17 cellular contexts compared by ENCODE assay signal in the genomic region with DNA sequence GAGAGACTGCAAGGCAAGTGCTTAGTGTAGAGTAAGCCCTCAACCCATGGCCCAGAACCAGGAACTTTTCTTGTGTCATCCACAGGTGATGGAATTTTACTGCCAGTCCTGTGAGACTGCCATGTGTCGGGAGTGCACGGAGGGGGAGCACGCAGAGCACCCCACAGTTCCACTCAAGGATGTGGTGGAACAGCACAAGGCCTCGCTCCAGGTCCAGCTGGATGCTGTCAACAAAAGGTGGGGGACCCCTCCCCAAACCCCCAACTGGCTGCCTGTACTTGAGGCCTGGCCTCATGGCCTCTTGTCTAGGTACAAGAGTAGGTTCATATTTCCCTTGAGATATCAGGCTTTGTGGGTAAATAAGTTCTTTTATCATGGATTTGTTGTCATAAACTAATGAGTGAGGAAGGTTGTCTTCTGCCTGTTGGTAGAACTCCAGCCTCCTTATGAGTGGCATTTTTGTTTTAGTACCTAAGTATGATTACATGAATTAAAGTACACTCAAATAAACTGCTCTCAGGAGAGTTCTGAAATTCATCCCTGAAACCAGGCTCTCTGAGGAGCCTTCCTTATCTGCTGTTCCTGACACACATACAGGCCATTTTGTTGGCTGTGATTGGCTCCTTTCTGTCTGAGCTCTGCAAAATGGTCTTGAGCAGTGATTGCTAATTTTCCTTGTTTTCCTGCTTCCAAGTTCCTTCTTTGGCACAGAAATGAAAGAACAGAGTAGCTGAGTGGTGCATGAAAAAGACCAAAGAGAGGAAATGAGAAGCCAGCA. TPM values are rescaled to one million over a fixed set of nuclear protein-coding genes. Genes with fewer than 3 reads are reported as not detected.
DNase-seq lines count a peak whose midpoint lies in the region; ATAC-seq and TF ChIP-seq lines count a peak whose summit lies in the region.
"Had no signal": no experiment of that assay in that cellular context is flagged by ENCODE, and none has a peak within 500 bp of the region (broad histone marks: within the 10 kb centered on the region; RNA-seq: fewer than 3 reads in every experiment).

No MANE protein-coding gene starts in this region.

- BruUV-seq in mammary epithelial cell (replicated peaks; lab: Mats Ljungman, UMichigan), result no TSS peak

- TF ChIP-seq EP300 in suprapubic skin (IDR thresholded peaks at IDR 0.05), result no peak

- H3K27me3 Mint-ChIP-seq in activated T-cell treated with anti-CD3 and anti-CD28 coated beads, Interleukin-2, amount 50 U/mL, for 4 hours (ENCODE audit: low read depth), result no peaks in the 10 kb centered on the region

- peaks cover 0 to 7% of the 10 kb centered on the region in 2 donors for H3K4me1 ChIP-seq in breast epithelium
- peaks cover 36% of the 10 kb centered on the region for H3K4me1 ChIP-seq in mammary epithelial cell (ENCODE audit: insufficient read depth, low read length)
- H3K4me1 ChIP-seq in suprapubic skin, result peaks cover 31% of the 10 kb centered on the region
- H3K4me1 ChIP-seq in osteoblast (ENCODE audit: insufficient read depth, low read length), result peaks cover 8% of the 10 kb centered on the region

- 95% methylated on average over 4 of the region's 4 CpGs for WGBS in mammary epithelial cell (ENCODE audit: low coverage, missing lambda C conversion rate)
- 94% methylated on average over 4 of the region's 4 CpGs for WGBS in suprapubic skin

- DNase-seq in breast epithelium (ENCODE audit: low spot score in 2 of 2) (no peak), mammary epithelial cell (no peak), caudate nucleus (lab: John Stamatoyannopoulos, UW) (no peak), suprapubic skin (ENCODE audit: low spot score in 2 of 2) (no peak), osteoblast (ENCODE audit: insufficient read length, low spot score, missing footprints) (no peak)
- no peak for DNase-seq in activated T-cell treated with anti-CD3 and anti-CD28 coated beads, Interleukin-2, amount 50 U/mL, for 4 hours
- DNase-seq: 8988T; CD8-positive, alpha-beta T cell; DMS79; NCI-H1105; NCI-H1694; NCI-H2107; NCI-H345; NCI-H526 had no signal

- CTCF ChIA-PET in mammary epithelial cell (lab: Charles Lee; ENCODE audit: low non-redundant PET), result no interaction called here

- H3K9me3 ChIP-seq in breast epithelium (peaks cover 0 to 4% of the 10 kb centered on the region in 2 donors), mammary epithelial cell (replicated peaks; ENCODE audit: insufficient read depth, low read length) (no peaks in the 10 kb centered on the region), suprapubic skin (no peaks in the 10 kb centered on the region), osteoblast (ENCODE audit: low read depth, low read length) (no peaks in the 10 kb centered on the region)

- no peak for ATAC-seq in GM18909 (IDR thresholded peaks at IDR 0.05; ENCODE audit: poor library complexity, unreplicated experiment)
- ATAC-seq in activated T-cell treated with anti-CD3 and anti-CD28 coated beads, Interleukin-2, amount 50 U/mL, for 4 hours, result no peak
- ATAC-seq: CD8-positive, alpha-beta T cell had no signal

- H3K4me1 Mint-ChIP-seq in activated T-cell treated with anti-CD3 and anti-CD28 coated beads, Interleukin-2, amount 50 U/mL, for 4 hours (ENCODE audit: low read depth), result no peaks in the 10 kb centered on the region
- H3K4me1 Mint-ChIP-seq: IgD-negative memory B cell had no signal

- H3K36me3 ChIP-seq in breast epithelium (no peaks in the 10 kb centered on the region), mammary epithelial cell (ENCODE audit: insufficient read depth, low read length) (no peaks in the 10 kb centered on the region), suprapubic skin (peaks cover 4% of the 10 kb centered on the region), osteoblast (ENCODE audit: insufficient read depth, low read length) (no peaks in the 10 kb centered on the region)

- H3K4me3 Mint-ChIP-seq in activated T-cell treated with anti-CD3 and anti-CD28 coated beads, Interleukin-2, amount 50 U/mL, for 4 hours, result no peak overlapping the region
- H3K4me3 Mint-ChIP-seq: CD8-positive, alpha-beta T cell; IgD-negative memory B cell had no signal

- H3K27me3 ChIP-seq in breast epithelium (no peaks in the 10 kb centered on the region), mammary epithelial cell (ENCODE audit: insufficient read depth, low read length) (no peaks in the 10 kb centered on the region), layer of hippocampus (ENCODE audit: control insufficient read depth, insufficient read depth, low read length) (no peaks in the 10 kb centered on the region), suprapubic skin (no peaks in the 10 kb centered on the region), osteoblast (ENCODE audit: insufficient read depth, low read length) (no peaks in the 10 kb centered on the region)

- H4K20me1 ChIP-seq in mammary epithelial cell (ENCODE audit: insufficient read depth, low read length) (no peaks in the 10 kb centered on the region), osteoblast (ENCODE audit: insufficient read depth, low read length) (no peaks in the 10 kb centered on the region)

- intact Hi-C loops in breast epithelium (cut with DNase I; ENCODE audit: low total_unique reads) (no loop called here), mammary epithelial cell (cut with micrococcal nuclease) (loop anchor here (5.0 kb wide), 1 partner anchor 61 kb away; no protein-coding TSS in a partner anchor)

- no peak overlapping the region for H3K9ac ChIP-seq in mammary epithelial cell (ENCODE audit: insufficient read depth, low read length)

- H3K79me2 ChIP-seq in mammary epithelial cell (ENCODE audit: insufficient read depth, low read length) (no peaks in the 10 kb centered on the region), osteoblast (ENCODE audit: insufficient read depth, low read length) (no peaks in the 10 kb centered on the region)

- H3K36me3 Mint-ChIP-seq in activated T-cell treated with anti-CD3 and anti-CD28 coated beads, Interleukin-2, amount 50 U/mL, for 4 hours (ENCODE audit: insufficient read depth), result peaks cover 7% of the 10 kb centered on the region

- in situ Hi-C loops in mammary epithelial cell (cut with MboI; ENCODE audit: low sequenced_read_pairs in 2 of 2), result no loop called here

- dilution Hi-C loops in mammary epithelial cell (cut with HindIII; ENCODE audit: low sequenced_read_pairs), result no loop called here

- no peak for TF ChIP-seq CTCF in breast epithelium (IDR thresholded peaks at IDR 0.05)
- TF ChIP-seq CTCF in mammary epithelial cell (conservative IDR thresholded peaks at IDR 0.05 in 1 of 2, IDR thresholded peaks at IDR 0.05 in 1 of 2; ENCODE audit: extremely low read depth in 1 of 2, insufficient read depth in 1 of 2, low read depth in 1 of 2, low read length in 2 of 2), result no peak
- no peak for TF ChIP-seq CTCF in suprapubic skin (IDR thresholded peaks at IDR 0.05)
- TF ChIP-seq CTCF in osteoblast (IDR thresholded peaks at IDR 0.05; ENCODE audit: extremely low read depth, low read depth, low read length), result no peak

- H3K4me2 ChIP-seq in mammary epithelial cell (ENCODE audit: insufficient read depth, low read depth, low read length) (no peak overlapping the region), osteoblast (ENCODE audit: insufficient read depth, low read length) (no peak overlapping the region)

- no peak overlapping the region for H3K4me3 ChIP-seq in breast epithelium
- no peak overlapping the region for H3K4me3 ChIP-seq in mammary epithelial cell (replicated peaks in 1 of 3; ENCODE audit: insufficient read depth in 1 of 3, low read depth in 2 of 3, low read length in 3 of 3)
- no peak overlapping the region for H3K4me3 ChIP-seq in suprapubic skin
- no peak overlapping the region for H3K4me3 ChIP-seq in osteoblast (ENCODE audit: insufficient read depth, low read length)

- H3K9me3 Mint-ChIP-seq in activated T-cell treated with anti-CD3 and anti-CD28 coated beads, Interleukin-2, amount 50 U/mL, for 4 hours, result peaks cover 5% of the 10 kb centered on the region
- H3K9me3 Mint-ChIP-seq: IgD-negative memory B cell had no signal

- H2AFZ ChIP-seq in mammary epithelial cell (ENCODE audit: low read depth, low read length) (no peak overlapping the region), osteoblast (ENCODE audit: low read length) (no peak overlapping the region)

- no peak for TF ChIP-seq POLR2A in breast epithelium (IDR thresholded peaks at IDR 0.05)
- no peak for TF ChIP-seq POLR2A in suprapubic skin (IDR thresholded peaks at IDR 0.05)

- H3K27ac ChIP-seq in breast epithelium, result peak overlapping the region; percentile 64 to 81
- no peak overlapping the region for H3K27ac ChIP-seq in mammary epithelial cell (ENCODE audit: insufficient read depth, low read depth, low read length)
- peak overlapping the region; percentile 29 for H3K27ac ChIP-seq in caudate nucleus (ENCODE audit: low read depth, low read length)
- peak overlapping the region; percentile 42 for H3K27ac ChIP-seq in layer of hippocampus (ENCODE audit: low read depth, low read length)
- H3K27ac ChIP-seq in suprapubic skin, result peak overlapping the region; percentile 39
- no peak overlapping the region for H3K27ac ChIP-seq in osteoblast (ENCODE audit: low read depth, low read length)

RNA-seq across cellular contexts. Expression of a gene that starts 51.4 kb away (rescaled TPM):
- total RNA-seq in breast epithelium, result under 1 TPM in 1 of 3 donors, not detected in 2; 0.64 TPM
- 10 to 100 TPM in 1 of 2 donors, under 1 TPM in 1; 0.83 to 10.4 TPM for total RNA-seq in mammary epithelial cell
- 4.5 TPM for polyA plus RNA-seq in mammary epithelial cell
- polyA minus RNA-seq in mammary epithelial cell, result 16.8 TPM
- total RNA-seq in suprapubic skin, result not detected
- 1.4 and 2.7 TPM in 2 replicates for total RNA-seq in osteoblast
- 1 to 10 TPM; 5.2 to 9.6 (median 6.9) TPM for total RNA-seq in activated T-cell treated with anti-CD3 and anti-CD28 coated beads, Interleukin-2, amount 50 U/mL, for 4 hours
- total RNA-seq: CD8-positive, alpha-beta T cell had no signal
- polyA plus RNA-seq: IgD-negative memory B cell had no signal

Comparison
In these comparisons a context has a peak if more than half of its experiments do, and no peak if none do; other contexts are left out.
1. H3K27ac ChIP-seq: peak in breast epithelium (2 of 2), caudate nucleus (single experiment), layer of hippocampus (single experiment) and suprapubic skin (single experiment); none in mammary epithelial cell (single experiment) and osteoblast (single experiment).